Comparison of ENCODE assay signal across 25 cellular contexts in genomic region chr5:51987679-51988209, GRCh38.
"Had no signal": no experiment of that assay in that cellular context is flagged by ENCODE, and none has a peak within 500 bp of the region (broad histone marks: within the 10 kb centered on the region; RNA-seq: fewer than 3 reads in every experiment).

No MANE protein-coding gene starts in this region.

- H3K27ac ChIP-seq: colonic mucosa, dorsolateral prefrontal cortex, esophagus muscularis mucosa, prostate gland, right atrium auricular region, thyroid gland, upper lobe of right lung had no signal

- H3K36me3 ChIP-seq: colonic mucosa, esophagus muscularis mucosa, prostate gland, right atrium auricular region, thyroid gland, upper lobe of right lung had no signal

- H3K4me1 ChIP-seq: colonic mucosa, esophagus muscularis mucosa, prostate gland, right atrium auricular region, thyroid gland, upper lobe of right lung had no signal

- DNase-seq: activated B cell treated with CpG ODN at 0.5 μM for 24 hours; activated CD4-positive, alpha-beta T cell treated with anti-CD3 and anti-CD28 coated beads for 4 hours; activated CD4-positive, alpha-beta T cell treated with anti-CD3 and anti-CD28 coated beads, Interleukin-2, amount 50 U/mL, for 48 hours; activated naive CD4-positive, alpha-beta T cell treated with Interleukin-2 at 50 U/mL for 16 hours; activated naive CD8-positive, alpha-beta T cell treated with anti-CD3 and anti-CD28 coated beads for 36 hours; activated T-cell treated with anti-CD3 and anti-CD28 coated beads, Interleukin-2, amount 50 U/mL, for 48 hours; colonic mucosa; dorsolateral prefrontal cortex; effector memory CD8-positive, alpha-beta T cell; hypothalamus; left ventricle myocardium superior; mammary epithelial cell; naive thymus-derived CD8-positive, alpha-beta T cell; substantia nigra; T1000; thyroid gland; upper lobe of right lung had no signal

- H3K4me1 Mint-ChIP-seq: activated B cell treated with CpG ODN at 0.5 μM for 24 hours; activated naive CD8-positive, alpha-beta T cell treated with anti-CD3 and anti-CD28 coated beads for 36 hours; central memory CD8-positive, alpha-beta T cell; mesothelial cell of epicardium; naive thymus-derived CD8-positive, alpha-beta T cell had no signal

- H3K9me3 ChIP-seq: colonic mucosa, esophagus muscularis mucosa, prostate gland, right atrium auricular region, thyroid gland, upper lobe of right lung had no signal

- H3K27me3 Mint-ChIP-seq: activated B cell treated with CpG ODN at 0.5 μM for 24 hours; activated naive CD8-positive, alpha-beta T cell treated with anti-CD3 and anti-CD28 coated beads for 36 hours; central memory CD8-positive, alpha-beta T cell; effector memory CD8-positive, alpha-beta T cell; naive thymus-derived CD8-positive, alpha-beta T cell; stimulated activated naive CD8-positive, alpha-beta T cell treated with anti-CD3 and anti-CD28 coated beads, Interleukin-15, Interleukin-2, amounts not matched to agents 100 ng/mL and 50 ng/mL, for 24 hours had no signal

- H3K27ac Mint-ChIP-seq: activated B cell treated with CpG ODN at 0.5 μM for 24 hours; activated naive CD8-positive, alpha-beta T cell treated with anti-CD3 and anti-CD28 coated beads for 36 hours; effector memory CD8-positive, alpha-beta T cell; mesothelial cell of epicardium; naive thymus-derived CD8-positive, alpha-beta T cell; stimulated activated naive CD8-positive, alpha-beta T cell treated with anti-CD3 and anti-CD28 coated beads, Interleukin-15, Interleukin-2, amounts not matched to agents 100 ng/mL and 50 ng/mL, for 24 hours had no signal

- H3K27me3 ChIP-seq: colonic mucosa, esophagus muscularis mucosa, right atrium auricular region, thyroid gland, upper lobe of right lung had no signal

- H3K4me3 Mint-ChIP-seq: activated B cell treated with CpG ODN at 0.5 μM for 24 hours; activated naive CD8-positive, alpha-beta T cell treated with anti-CD3 and anti-CD28 coated beads for 36 hours; central memory CD8-positive, alpha-beta T cell; effector memory CD8-positive, alpha-beta T cell; mesothelial cell of epicardium; naive thymus-derived CD8-positive, alpha-beta T cell; stimulated activated naive CD8-positive, alpha-beta T cell treated with anti-CD3 and anti-CD28 coated beads, Interleukin-15, Interleukin-2, amounts not matched to agents 100 ng/mL and 50 ng/mL, for 24 hours had no signal

- H3K4me3 ChIP-seq: colonic mucosa, dorsolateral prefrontal cortex, esophagus muscularis mucosa, prostate gland, right atrium auricular region, thyroid gland, upper lobe of right lung had no signal

- H3K9me3 Mint-ChIP-seq: activated B cell treated with CpG ODN at 0.5 μM for 24 hours; effector memory CD8-positive, alpha-beta T cell had no signal

- FAIRE-seq: astrocyte, frontal cortex had no signal

- ATAC-seq: effector memory CD8-positive, alpha-beta T cell; left ventricle myocardium superior; naive thymus-derived CD8-positive, alpha-beta T cell; upper lobe of right lung had no signal

- H3K36me3 Mint-ChIP-seq: activated naive CD8-positive, alpha-beta T cell treated with anti-CD3 and anti-CD28 coated beads for 36 hours; mesothelial cell of epicardium; naive thymus-derived CD8-positive, alpha-beta T cell had no signal
